Comparison of ENCODE assay signal across 24 cellular contexts in genomic region chr13:43529796-43530195, GRCh38.
"Had no signal": no experiment of that assay in that cellular context is flagged by ENCODE, and none has a peak within 500 bp of the region (broad histone marks: within the 10 kb centered on the region; RNA-seq: fewer than 3 reads in every experiment).

No MANE protein-coding gene starts in this region.

- H3K27me3 ChIP-seq: neural progenitor cell, testis, upper lobe of left lung had no signal

- H3K36me3 ChIP-seq: left ventricle myocardium inferior, neural progenitor cell, upper lobe of left lung had no signal

- H3K9me3 ChIP-seq: left ventricle myocardium inferior, testis, upper lobe of left lung had no signal

- H3K27ac ChIP-seq: left ventricle myocardium inferior, neural progenitor cell, testis, upper lobe of left lung had no signal

- H3K4me3 ChIP-seq: left ventricle myocardium inferior, neural progenitor cell, testis, upper lobe of left lung had no signal

- H3K4me1 ChIP-seq: left ventricle myocardium inferior, neural progenitor cell, testis, upper lobe of left lung had no signal

- H3K4me3 Mint-ChIP-seq: activated B cell treated with CpG ODN at 0.5 μM for 24 hours; activated CD4-positive, alpha-beta T cell treated with anti-CD3 and anti-CD28 coated beads for 36 hours; activated T-cell treated with anti-CD3 and anti-CD28 coated beads, Interleukin-2, amount 50 U/mL, for 24 hours; activated T-helper 17 cell treated with anti-CD3 and anti-CD28 coated beads, Interleukin-2, amount 50 U/mL, for 72 hours; brain; mesothelial cell of epicardium; naive thymus-derived CD8-positive, alpha-beta T cell; neural progenitor cell; T-helper 1 cell treated with Interleukin-12 subunit alpha and Interleukin-12 subunit beta and Interleukin-4 antibody, amounts not matched to agents 30 μg/mL and 1 μg/mL, for 36 hours had no signal

- FAIRE-seq: colon, keratinocyte had no signal

- H3K4me1 Mint-ChIP-seq: activated B cell treated with CpG ODN at 0.5 μM for 24 hours; activated CD4-positive, alpha-beta T cell treated with anti-CD3 and anti-CD28 coated beads for 36 hours; activated T-helper 17 cell treated with anti-CD3 and anti-CD28 coated beads, Interleukin-2, amount 50 U/mL, for 72 hours; brain; mesothelial cell of epicardium; naive thymus-derived CD8-positive, alpha-beta T cell; neural progenitor cell had no signal

- H3K27ac Mint-ChIP-seq: activated B cell treated with CpG ODN at 0.5 μM for 24 hours; activated CD4-positive, alpha-beta T cell treated with anti-CD3 and anti-CD28 coated beads for 36 hours; activated naive CD4-positive, alpha-beta T cell treated with anti-CD3 and anti-CD28 coated beads, Interleukin-2, amount 50 U/mL, for 72 hours; activated T-cell treated with anti-CD3 and anti-CD28 coated beads, Interleukin-2, amount 50 U/mL, for 24 hours; activated T-helper 17 cell treated with anti-CD3 and anti-CD28 coated beads, Interleukin-2, amount 50 U/mL, for 72 hours; mesothelial cell of epicardium; naive thymus-derived CD8-positive, alpha-beta T cell; neural progenitor cell; T-helper 1 cell treated with Interleukin-12 subunit alpha and Interleukin-12 subunit beta and Interleukin-4 antibody, amounts not matched to agents 30 μg/mL and 1 μg/mL, for 36 hours had no signal

- DNase-seq: activated B cell treated with CpG ODN at 0.5 μM for 24 hours; activated CD4-positive, alpha-beta T cell treated with anti-CD3 and anti-CD28 coated beads for 36 hours; activated CD4-positive, alpha-beta T cell treated with anti-CD3 and anti-CD28 coated beads, Interleukin-2, amount 50 U/mL, for 4 hours; activated CD8-positive, alpha-beta memory T cell treated with anti-CD3 and anti-CD28 coated beads for 24 hours; activated CD8-positive, alpha-beta memory T cell treated with anti-CD3 and anti-CD28 coated beads, Interleukin-2, amount 50 U/mL, for 4 hours; activated T-cell treated with anti-CD3 and anti-CD28 coated beads, Interleukin-2, amount 50 U/mL, for 24 hours; aorta; central memory CD4-positive, alpha-beta T cell; left ventricle myocardium inferior; naive thymus-derived CD8-positive, alpha-beta T cell; stimulated activated CD4-positive, alpha-beta T cell treated with anti-CD3 and anti-CD28 coated beads, Interleukin-2, amount 100 ng/mL, for 48 hours; stimulated activated CD8-positive, alpha-beta memory T cell treated with anti-CD3 and anti-CD28 coated beads, Interleukin-4, amount 100 ng/mL, for 48 hours; stimulated activated naive CD4-positive, alpha-beta T cell; T1000; testis; upper lobe of left lung had no signal

- ATAC-seq: activated CD4-positive, alpha-beta T cell treated with anti-CD3 and anti-CD28 coated beads for 36 hours; activated naive CD4-positive, alpha-beta T cell treated with anti-CD3 and anti-CD28 coated beads, Interleukin-2, amount 50 U/mL, for 72 hours; activated T-helper 17 cell treated with anti-CD3 and anti-CD28 coated beads, Interleukin-2, amount 50 U/mL, for 72 hours; naive thymus-derived CD8-positive, alpha-beta T cell had no signal

- H3K36me3 Mint-ChIP-seq: activated naive CD4-positive, alpha-beta T cell treated with anti-CD3 and anti-CD28 coated beads, Interleukin-2, amount 50 U/mL, for 72 hours; brain; mesothelial cell of epicardium; naive thymus-derived CD8-positive, alpha-beta T cell; neural progenitor cell had no signal

- H3K27me3 Mint-ChIP-seq: activated B cell treated with CpG ODN at 0.5 μM for 24 hours; activated T-cell treated with anti-CD3 and anti-CD28 coated beads, Interleukin-2, amount 50 U/mL, for 24 hours; brain had no signal

- H3K9me3 Mint-ChIP-seq: activated B cell treated with CpG ODN at 0.5 μM for 24 hours; activated naive CD4-positive, alpha-beta T cell treated with anti-CD3 and anti-CD28 coated beads, Interleukin-2, amount 50 U/mL, for 72 hours; activated T-cell treated with anti-CD3 and anti-CD28 coated beads, Interleukin-2, amount 50 U/mL, for 24 hours; activated T-helper 17 cell treated with anti-CD3 and anti-CD28 coated beads, Interleukin-2, amount 50 U/mL, for 72 hours; brain; naive thymus-derived CD8-positive, alpha-beta T cell; neural progenitor cell; T-helper 1 cell treated with Interleukin-12 subunit alpha and Interleukin-12 subunit beta and Interleukin-4 antibody, amounts not matched to agents 30 μg/mL and 1 μg/mL, for 36 hours had no signal
